Comparison of ENCODE assay signal across 11 cellular contexts in genomic region chr4:159298502-159298901, GRCh38.
A peak's percentile ranks its signal among the peaks of the same experiment; 100 is the strongest.
DNase-seq lines count a peak whose midpoint lies in the region; ATAC-seq, FAIRE-seq and TF ChIP-seq lines count a peak whose summit lies in the region.
"Had no signal": no experiment of that assay in that cellular context is flagged by ENCODE, and none has a peak within 500 bp of the region (broad histone marks: within the 10 kb centered on the region; RNA-seq: fewer than 3 reads in every experiment).

No MANE protein-coding gene starts in this region.

- 29% methylated on average over 4 of the region's 4 CpGs for WGBS in GM12878 (ENCODE audit: insufficient coverage, insufficient replicate concordance, low lambda C conversion rate, missing lambda C conversion rate)
- WGBS in smooth muscle cell (ENCODE audit: low lambda C conversion rate): 0% methylated on average over 4 of the region's 4 CpGs

- no TSS peak for BruUV-seq in GM12878 (replicated peaks; lab: Mats Ljungman, UMichigan)

- H2AFZ ChIP-seq in GM12878 (ENCODE audit: control insufficient read depth, low read depth, low read length) (no peak overlapping the region), smooth muscle cell (ENCODE audit: low read depth) (peak overlapping the region; percentile 17), MM.1S (ENCODE audit: low read length) (no peak overlapping the region)

- peak; percentile 81 for ATAC-seq in HG02885 (IDR thresholded peaks at IDR 0.05; ENCODE audit: poor library complexity, unreplicated experiment)
- ATAC-seq in GM12878: peak; percentile 39; the same call in 1 of the 3 replicates

- no peak for TF ChIP-seq EP300 in GM12878 (IDR thresholded peaks at IDR 0.05; ENCODE audit: borderline replicate concordance in 1 of 2, control insufficient read depth in 1 of 2, low read depth in 2 of 2, low read length in 2 of 2)

- no peaks in the 10 kb centered on the region for H3K4me1 ChIP-seq in GM12878 (ENCODE audit: control insufficient read depth, insufficient read depth, low read length)
- peaks cover 19% of the 10 kb centered on the region for H3K4me1 ChIP-seq in smooth muscle cell (ENCODE audit: low read depth)
- no peaks in the 10 kb centered on the region for H3K4me1 ChIP-seq in MM.1S (ENCODE audit: low read length)

- H3K79me2 ChIP-seq in GM12878 (ENCODE audit: control insufficient read depth, insufficient read depth, low read length) (no peaks in the 10 kb centered on the region), smooth muscle cell (ENCODE audit: low read depth) (peaks cover 9% of the 10 kb centered on the region), MM.1S (ENCODE audit: low read length) (no peaks in the 10 kb centered on the region)

- H3K4me1 Mint-ChIP-seq in activated T-cell treated with anti-CD3 and anti-CD28 coated beads, Interleukin-2, amount 50 U/mL, for 24 hours (ENCODE audit: low read depth): peaks cover 22% of the 10 kb centered on the region
- H3K4me1 Mint-ChIP-seq: B cell had no signal

- H3K27me3 ChIP-seq in GM12878 (replicated peaks in 1 of 2; ENCODE audit: control insufficient read depth in 2 of 2, insufficient read depth in 2 of 2, low read length in 1 of 2) (no peaks in the 10 kb centered on the region), smooth muscle cell (ENCODE audit: low read depth) (no peaks in the 10 kb centered on the region), MM.1S (replicated peaks; ENCODE audit: insufficient read depth, low read length) (no peaks in the 10 kb centered on the region)

- peak; percentile 66 for FAIRE-seq in GM12878 (lab: Jason Lieb, UNC)

- POLR2A ChIA-PET in GM12878 (lab: Charles Lee): no interaction called here

- no peak for TF ChIP-seq POLR2A in GM12878 (IDR thresholded peaks at IDR 0.05; ENCODE audit: low read depth, low read length)

- no peaks in the 10 kb centered on the region for H3K27me3 Mint-ChIP-seq in activated T-cell treated with anti-CD3 and anti-CD28 coated beads, Interleukin-2, amount 50 U/mL, for 24 hours
- H3K27me3 Mint-ChIP-seq: activated B cell treated with CpG ODN at 0.5 μM for 24 hours, B cell had no signal

- DNase-seq in activated T-cell treated with anti-CD3 and anti-CD28 coated beads, Interleukin-2, amount 50 U/mL, for 24 hours: no peak
- no peak for DNase-seq in activated T-cell treated with anti-CD3 and anti-CD28 coated beads, Interleukin-2, amount 50 U/mL, for 1 hour
- DNase-seq in GM12878 (ENCODE audit: low read depth, low spot score): no peak
- DNase-seq in smooth muscle cell (lab: John Stamatoyannopoulos, UW; ENCODE audit: unreplicated experiment): no peak
- DNase-seq in NCI-H524 (lab: John Stamatoyannopoulos, UW): no peak
- DNase-seq in NCI-H1694 (lab: John Stamatoyannopoulos, UW): no peak
- DNase-seq in MM.1S: no peak
- DNase-seq: activated B cell treated with CpG ODN at 0.5 μM for 24 hours, erythroblast had no signal

- in situ Hi-C loops in GM12878 (cut with MboI): no loop called here

- TF ChIP-seq RAD21 in GM12878 (IDR thresholded peaks at IDR 0.05; ENCODE audit: insufficient read depth, low read depth, low read length): no peak

- H3K36me3 Mint-ChIP-seq in activated T-cell treated with anti-CD3 and anti-CD28 coated beads, Interleukin-2, amount 50 U/mL, for 24 hours (ENCODE audit: low read depth): no peaks in the 10 kb centered on the region

- H3K9ac ChIP-seq in GM12878 (ENCODE audit: control insufficient read depth, insufficient read depth, low read length) (no peak overlapping the region), smooth muscle cell (ENCODE audit: low read depth) (peak overlapping the region; percentile 61), MM.1S (ENCODE audit: low read length) (no peak overlapping the region)

- H3K9me3 ChIP-seq in GM12878 (replicated peaks; ENCODE audit: control insufficient read depth, insufficient read depth, low read length) (no peaks in the 10 kb centered on the region), smooth muscle cell (replicated peaks; ENCODE audit: low read depth) (no peaks in the 10 kb centered on the region), MM.1S (replicated peaks; ENCODE audit: insufficient read depth, low read length) (no peaks in the 10 kb centered on the region)

- H3K27ac ChIP-seq in GM12878 (ENCODE audit: control insufficient read depth, insufficient read depth) (no peak overlapping the region), smooth muscle cell (ENCODE audit: low read depth) (peak overlapping the region; percentile 93), MM.1S (ENCODE audit: low read length) (no peak overlapping the region)

- RAD21 ChIA-PET in GM12878 (lab: Charles Lee; ENCODE audit: unreplicated experiment): no interaction called here

- CTCF ChIA-PET in GM12878 (lab: Yijun Ruan, JAX): interaction anchor here (0.6 kb wide), 1 partner anchor 90 kb away, joined by 4 read pairs; no protein-coding TSS in a partner anchor

- H3K9me3 Mint-ChIP-seq in activated T-cell treated with anti-CD3 and anti-CD28 coated beads, Interleukin-2, amount 50 U/mL, for 24 hours: no peaks in the 10 kb centered on the region
- H3K9me3 Mint-ChIP-seq: activated B cell treated with CpG ODN at 0.5 μM for 24 hours had no signal

- H3K4me3 Mint-ChIP-seq in activated T-cell treated with anti-CD3 and anti-CD28 coated beads, Interleukin-2, amount 50 U/mL, for 24 hours: no peak overlapping the region
- H3K4me3 Mint-ChIP-seq: activated B cell treated with CpG ODN at 0.5 μM for 24 hours, B cell had no signal

- TF ChIP-seq CTCF in GM12878 (IDR thresholded peaks at IDR 0.05 in 2 of 3, conservative IDR thresholded peaks at IDR 0.05 in 1 of 3; ENCODE audit: control insufficient read depth in 2 of 3, extremely low read depth in 1 of 3, insufficient read depth in 1 of 3, low read depth in 3 of 3, low read length in 3 of 3): no peak
- no peak for TF ChIP-seq CTCF in smooth muscle cell (IDR thresholded peaks at IDR 0.05; ENCODE audit: borderline replicate concordance, insufficient read depth, poor library complexity, severe bottlenecking)
- TF ChIP-seq CTCF in MM.1S (IDR thresholded peaks at IDR 0.05; ENCODE audit: low read length): no peak

- H3F3A ChIP-seq in smooth muscle cell (ENCODE audit: low read depth) (no peaks in the 10 kb centered on the region), MM.1S (ENCODE audit: insufficient read depth, low read length) (no peaks in the 10 kb centered on the region)

- intact Hi-C loops in GM12878 (cut with micrococcal nuclease; ENCODE audit: unreplicated experiment): no loop called here

- SMC1A ChIA-PET in GM12878 (lab: Charles Lee; ENCODE audit: uncharacterized antibody, unreplicated experiment): no interaction called here

- no peaks in the 10 kb centered on the region for H4K20me1 ChIP-seq in GM12878 (ENCODE audit: control insufficient read depth, insufficient read depth)
- H4K20me1 ChIP-seq in smooth muscle cell (ENCODE audit: low read depth): no peaks in the 10 kb centered on the region
- H4K20me1 ChIP-seq in MM.1S (ENCODE audit: insufficient read depth, low read length): no peaks in the 10 kb centered on the region

- H3K4me2 ChIP-seq in GM12878 (ENCODE audit: control insufficient read depth, insufficient read depth): no peak overlapping the region
- H3K4me2 ChIP-seq in smooth muscle cell: peak overlapping the region; percentile 87
- no peak overlapping the region for H3K4me2 ChIP-seq in MM.1S (ENCODE audit: low read depth, low read length)

- peak overlapping the region; percentile 1 for H3K27ac Mint-ChIP-seq in activated T-cell treated with anti-CD3 and anti-CD28 coated beads, Interleukin-2, amount 50 U/mL, for 24 hours
- H3K27ac Mint-ChIP-seq: activated B cell treated with CpG ODN at 0.5 μM for 24 hours, B cell had no signal

- no peaks in the 10 kb centered on the region for H3K9me2 ChIP-seq in MM.1S (replicated peaks; ENCODE audit: insufficient read depth, low read length)

- H3K36me3 ChIP-seq in GM12878 (ENCODE audit: control insufficient read depth in 2 of 2, insufficient read depth in 2 of 2, low read length in 1 of 2) (no peaks in the 10 kb centered on the region), smooth muscle cell (ENCODE audit: low read depth) (no peaks in the 10 kb centered on the region), MM.1S (replicated peaks; ENCODE audit: insufficient read depth, low read length) (no peaks in the 10 kb centered on the region)

- no peak overlapping the region for H3K4me3 ChIP-seq in GM12878
- H3K4me3 ChIP-seq in smooth muscle cell: peak overlapping the region; percentile 15
- no peak overlapping the region for H3K4me3 ChIP-seq in MM.1S (ENCODE audit: low read length)

TF ChIP-seq in GM12878, 131 proteins besides CTCF, POLR2A, EP300 and RAD21 (continues in another document):
- TF ChIP-seq PKNOX1 (IDR thresholded peaks at IDR 0.05): peak; percentile 51
- TF ChIP-seq NFIC (IDR thresholded peaks at IDR 0.05; ENCODE audit: low read depth, low read length): no peak
- no peak for TF ChIP-seq ZBTB11 (CRISPR knock-in tag; IDR thresholded peaks at IDR 0.05)
